In genomic region chr5:9924614-9925013, GRCh38 we compare ENCODE assay signal across 9 cellular contexts.
DNase-seq lines count a peak whose midpoint lies in the region; ATAC-seq and TF ChIP-seq lines count a peak whose summit lies in the region.
"Had no signal": no experiment of that assay in that cellular context is flagged by ENCODE, and none has a peak within 500 bp of the region (broad histone marks: within the 10 kb centered on the region; RNA-seq: fewer than 3 reads in every experiment).

No MANE protein-coding gene starts in this region.

- no TSS peak for BruUV-seq in Panc1 (replicated peaks; lab: Mats Ljungman, UMichigan)

- ATAC-seq in HG02884 (IDR thresholded peaks at IDR 0.05; ENCODE audit: unreplicated experiment) (peak; percentile 83), Panc1 (no peak), aorta (ENCODE audit: low FRiP score) (no peak)
- ATAC-seq in activated naive CD8-positive, alpha-beta T cell treated with anti-CD3 and anti-CD28 coated beads, Interleukin-2, amount 50 U/mL, for 24 hours: no peak

- 71 to 82% methylated on average over 2 of the region's 2 CpGs for WGBS in aorta, 2 donors

- H3K27ac ChIP-seq in Panc1 (ENCODE audit: low read length) (no peak overlapping the region), aorta (ENCODE audit: low read depth in 1 of 2, low read length in 2 of 2) (no peak overlapping the region)

- in situ Hi-C loops in Panc1 (cut with HindIII; ENCODE audit: low pct_unique_long_range_greater_than_20kb, low sequenced_read_pairs): no loop called here

- CTCF ChIA-PET in Panc1 (lab: Charles Lee): no interaction called here

- POLR2A ChIA-PET in Panc1 (lab: Charles Lee): no interaction called here

- no peaks in the 10 kb centered on the region for H3K36me3 Mint-ChIP-seq in activated naive CD8-positive, alpha-beta T cell treated with anti-CD3 and anti-CD28 coated beads, Interleukin-2, amount 50 U/mL, for 24 hours (ENCODE audit: low read depth)
- H3K36me3 Mint-ChIP-seq in activated T-helper 2 cell treated with anti-CD3 and anti-CD28 coated beads, Interferon-gamma antibody, Interleukin-2, Interleukin-4, amounts not matched to agents 10 μg/mL and 5 μg/mL and 100 μg/mL, durations not matched to agents 14 hours and 24 hours and 36 hours (ENCODE audit: low read depth): no peaks in the 10 kb centered on the region

- intact Hi-C loops in Panc1 (cut with micrococcal nuclease; ENCODE audit: unreplicated experiment) (no loop called here), aorta (cut with DNase I) (no loop called here)
- intact Hi-C loops in activated T-helper 2 cell treated with anti-CD3 and anti-CD28 coated beads, Interferon-gamma antibody, Interleukin-2, Interleukin-4, amounts not matched to agents 10 μg/mL and 5 μg/mL and 100 μg/mL, durations not matched to agents 14 hours and 24 hours and 36 hours (cut with micrococcal nuclease): no loop called here

- DNase-seq in GM04504 (ENCODE audit: low read depth): peak; percentile 88
- peak; percentile 22 for DNase-seq in Panc1 (ENCODE audit: low read depth, low spot score)
- DNase-seq in iris pigment epithelial cell (ENCODE audit: low read depth): peak; percentile 99
- no peak for DNase-seq in activated naive CD8-positive, alpha-beta T cell treated with anti-CD3 and anti-CD28 coated beads, Interleukin-2, amount 50 U/mL, for 24 hours
- no peak for DNase-seq in activated CD8-positive, alpha-beta memory T cell treated with anti-CD3 and anti-CD28 coated beads, Interleukin-2, amount 50 U/mL, for 48 hours
- no peak for DNase-seq in aorta
- DNase-seq in activated T-helper 2 cell treated with anti-CD3 and anti-CD28 coated beads, Interferon-gamma antibody, Interleukin-2, Interleukin-4, amounts not matched to agents 10 μg/mL and 5 μg/mL and 100 μg/mL, durations not matched to agents 14 hours and 24 hours and 36 hours (ENCODE audit: low spot score): no peak
- DNase-seq: activated B cell treated with CpG ODN at 0.5 μM for 24 hours had no signal

- TF ChIP-seq CTCF in Panc1 (IDR thresholded peaks at IDR 0.05): no peak

- H3K9me3 ChIP-seq in Panc1 (ENCODE audit: control insufficient read depth, insufficient read depth, low read depth, low read length): peaks cover 5% of the 10 kb centered on the region; the same call in 1 of the 2 replicates
- H3K9me3 ChIP-seq in aorta (ENCODE audit: control insufficient read depth, low read length): peaks cover 4% of the 10 kb centered on the region

- H3K4me3 Mint-ChIP-seq in activated naive CD8-positive, alpha-beta T cell treated with anti-CD3 and anti-CD28 coated beads, Interleukin-2, amount 50 U/mL, for 24 hours: no peak overlapping the region
- no peak overlapping the region for H3K4me3 Mint-ChIP-seq in activated T-helper 2 cell treated with anti-CD3 and anti-CD28 coated beads, Interferon-gamma antibody, Interleukin-2, Interleukin-4, amounts not matched to agents 10 μg/mL and 5 μg/mL and 100 μg/mL, durations not matched to agents 14 hours and 24 hours and 36 hours (ENCODE audit: low read depth)
- H3K4me3 Mint-ChIP-seq: activated B cell treated with CpG ODN at 0.5 μM for 24 hours had no signal

- no peaks in the 10 kb centered on the region for H3K27me3 Mint-ChIP-seq in activated naive CD8-positive, alpha-beta T cell treated with anti-CD3 and anti-CD28 coated beads, Interleukin-2, amount 50 U/mL, for 24 hours
- H3K27me3 Mint-ChIP-seq in activated T-helper 2 cell treated with anti-CD3 and anti-CD28 coated beads, Interferon-gamma antibody, Interleukin-2, Interleukin-4, amounts not matched to agents 10 μg/mL and 5 μg/mL and 100 μg/mL, durations not matched to agents 14 hours and 24 hours and 36 hours (ENCODE audit: low read depth): no peaks in the 10 kb centered on the region
- H3K27me3 Mint-ChIP-seq: activated B cell treated with CpG ODN at 0.5 μM for 24 hours had no signal

- H3K27ac Mint-ChIP-seq in activated naive CD8-positive, alpha-beta T cell treated with anti-CD3 and anti-CD28 coated beads, Interleukin-2, amount 50 U/mL, for 24 hours: no peak overlapping the region
- no peak overlapping the region for H3K27ac Mint-ChIP-seq in activated T-helper 2 cell treated with anti-CD3 and anti-CD28 coated beads, Interferon-gamma antibody, Interleukin-2, Interleukin-4, amounts not matched to agents 10 μg/mL and 5 μg/mL and 100 μg/mL, durations not matched to agents 14 hours and 24 hours and 36 hours
- H3K27ac Mint-ChIP-seq: activated B cell treated with CpG ODN at 0.5 μM for 24 hours had no signal

- H3K4me1 ChIP-seq in Panc1 (ENCODE audit: control insufficient read depth, insufficient read depth, low read length) (no peaks in the 10 kb centered on the region), aorta (ENCODE audit: control insufficient read depth in 1 of 2, insufficient read depth in 2 of 2, low read length in 2 of 2) (no peaks in the 10 kb centered on the region)

- H3K36me3 ChIP-seq in Panc1 (ENCODE audit: control insufficient read depth, insufficient read depth, low read length) (no peaks in the 10 kb centered on the region), aorta (ENCODE audit: control insufficient read depth in 1 of 2, insufficient read depth in 2 of 2, low read length in 1 of 2) (no peaks in the 10 kb centered on the region)

- H3K9me3 Mint-ChIP-seq in activated naive CD8-positive, alpha-beta T cell treated with anti-CD3 and anti-CD28 coated beads, Interleukin-2, amount 50 U/mL, for 24 hours: peaks cover 23% of the 10 kb centered on the region
- peaks cover 13% of the 10 kb centered on the region for H3K9me3 Mint-ChIP-seq in activated T-helper 2 cell treated with anti-CD3 and anti-CD28 coated beads, Interferon-gamma antibody, Interleukin-2, Interleukin-4, amounts not matched to agents 10 μg/mL and 5 μg/mL and 100 μg/mL, durations not matched to agents 14 hours and 24 hours and 36 hours

- H3K4me3 ChIP-seq in Panc1 (ENCODE audit: low read depth in 2 of 2, low read length in 2 of 2): no peak overlapping the region
- no peak overlapping the region for H3K4me3 ChIP-seq in aorta (ENCODE audit: low read length in 2 of 2)

- no peaks in the 10 kb centered on the region for H3K4me1 Mint-ChIP-seq in activated naive CD8-positive, alpha-beta T cell treated with anti-CD3 and anti-CD28 coated beads, Interleukin-2, amount 50 U/mL, for 24 hours
- no peaks in the 10 kb centered on the region for H3K4me1 Mint-ChIP-seq in activated T-helper 2 cell treated with anti-CD3 and anti-CD28 coated beads, Interferon-gamma antibody, Interleukin-2, Interleukin-4, amounts not matched to agents 10 μg/mL and 5 μg/mL and 100 μg/mL, durations not matched to agents 14 hours and 24 hours and 36 hours (ENCODE audit: low read depth)
- H3K4me1 Mint-ChIP-seq: activated B cell treated with CpG ODN at 0.5 μM for 24 hours had no signal

- no peaks in the 10 kb centered on the region for H3K27me3 ChIP-seq in Panc1 (ENCODE audit: control insufficient read depth, insufficient read depth, low read length)
- no peaks in the 10 kb centered on the region for H3K27me3 ChIP-seq in aorta (ENCODE audit: control insufficient read depth in 1 of 2, insufficient read depth in 2 of 2, low read length in 1 of 2)

Comparison
In these comparisons a context has a peak if more than half of its experiments do, and no peak if none do; other contexts are left out.
1. DNase-seq: peak in GM04504 (single experiment), Panc1 (single experiment) and iris pigment epithelial cell (single experiment); none in activated naive CD8-positive, alpha-beta T cell treated with anti-CD3 and anti-CD28 coated beads, Interleukin-2, amount 50 U/mL, for 24 hours (single experiment), activated CD8-positive, alpha-beta memory T cell treated with anti-CD3 and anti-CD28 coated beads, Interleukin-2, amount 50 U/mL, for 48 hours (single experiment), aorta (0 of 2) and activated T-helper 2 cell treated with anti-CD3 and anti-CD28 coated beads, Interferon-gamma antibody, Interleukin-2, Interleukin-4, amounts not matched to agents 10 μg/mL and 5 μg/mL and 100 μg/mL, durations not matched to agents 14 hours and 24 hours and 36 hours (single experiment).